ENCODE assay signal across 11 cellular contexts in the genomic region with DNA sequence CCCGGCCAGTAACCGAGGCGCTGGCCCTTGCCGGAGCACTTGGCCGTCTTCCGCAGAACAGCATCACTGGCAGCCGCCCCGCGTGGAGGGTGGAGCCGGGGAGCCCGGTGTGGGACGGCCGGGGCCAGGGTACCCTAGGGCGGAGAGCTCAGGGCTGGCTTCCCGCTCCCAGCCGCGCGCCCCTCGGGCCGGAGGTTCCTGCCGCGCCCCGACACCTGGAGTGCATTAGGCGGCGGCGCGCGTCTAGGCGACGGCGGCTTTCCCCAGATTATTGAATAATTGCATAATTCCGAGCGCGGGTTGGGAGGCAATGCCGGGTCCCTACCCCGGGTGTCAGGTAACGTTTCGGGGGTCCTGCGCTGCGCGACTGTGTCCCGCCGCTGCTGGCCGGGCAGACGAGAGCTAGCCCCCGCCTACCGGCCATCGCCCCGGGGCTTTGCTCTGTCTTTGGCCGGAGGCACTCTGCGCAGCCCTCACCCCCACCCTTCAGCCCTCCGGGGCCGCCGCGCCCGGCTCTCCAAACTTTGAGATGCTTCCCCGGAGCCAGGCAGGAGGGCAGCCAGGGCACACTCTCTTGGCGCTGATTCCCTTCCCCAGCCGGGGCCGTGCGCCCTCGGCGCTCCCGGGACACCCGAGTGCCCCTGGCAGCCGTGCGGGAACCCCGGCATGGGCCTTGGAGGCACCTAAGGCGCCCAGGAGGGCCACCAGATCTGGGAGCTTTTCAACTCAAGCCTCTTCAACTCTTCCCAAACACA. TPM values are rescaled to one million over a fixed set of nuclear protein-coding genes. Genes with fewer than 3 reads are reported as not detected.
A peak's percentile ranks its signal among the peaks of the same experiment; 100 is the strongest.
DNase-seq lines count a peak whose midpoint lies in the region; ATAC-seq and TF ChIP-seq lines count a peak whose summit lies in the region.
"Had no signal": no experiment of that assay in that cellular context is flagged by ENCODE, and none has a peak within 500 bp of the region (broad histone marks: within the 10 kb centered on the region; RNA-seq: fewer than 3 reads in every experiment).

No MANE protein-coding gene starts in this region.

- TF ChIP-seq CTCF in AG09309 (IDR thresholded peaks at IDR 0.05; ENCODE audit: control insufficient read depth, insufficient read depth, low read depth, low read length, missing control alignments), result peak; percentile 20
- no peak for TF ChIP-seq CTCF in gastroesophageal sphincter (IDR thresholded peaks at IDR 0.05)
- TF ChIP-seq CTCF in neural crest cell (conservative IDR thresholded peaks at IDR 0.05), result no peak

- H3K9me3 Mint-ChIP-seq in neural crest cell, result no peaks in the 10 kb centered on the region
- H3K9me3 Mint-ChIP-seq: naive B cell had no signal

- peaks cover 81% of the 10 kb centered on the region for H3K27me3 Mint-ChIP-seq in neural crest cell (ENCODE audit: low read depth)

- WGBS in gastroesophageal sphincter (ENCODE audit: low coverage in 1 of 2), 2 donors, result no CpG with 5 or more reads among the region's 69 CpGs

- TF ChIP-seq EP300 in gastroesophageal sphincter (IDR thresholded peaks at IDR 0.05), result no peak

- peak overlapping the region; percentile 62 for H3K4me3 Mint-ChIP-seq in neural crest cell

- H3K27me3 ChIP-seq in NT2/D1 (ENCODE audit: insufficient read depth, insufficient read length), result peaks cover 62% of the 10 kb centered on the region
- peaks cover 69% of the 10 kb centered on the region for H3K27me3 ChIP-seq in gastroesophageal sphincter

- H3K9ac ChIP-seq in NT2/D1 (ENCODE audit: insufficient read length, low read depth), result peak overlapping the region; percentile 68

- peaks cover 7% of the 10 kb centered on the region for H3K4me1 Mint-ChIP-seq in neural crest cell

- H3K4me1 ChIP-seq in NT2/D1 (ENCODE audit: insufficient read depth, insufficient read length) (peaks cover 9% of the 10 kb centered on the region), gastroesophageal sphincter (peaks cover 0 to 21% (median 10%) of the 10 kb centered on the region in 3 donors)

- H3K9me3 ChIP-seq in NT2/D1 (ENCODE audit: insufficient read depth, low read length), result no peaks in the 10 kb centered on the region
- no peaks in the 10 kb centered on the region for H3K9me3 ChIP-seq in gastroesophageal sphincter

- peak overlapping the region; percentile 98 for H3K4me3 ChIP-seq in AG09309 (ENCODE audit: control insufficient read depth, low read depth, low read length)
- peak overlapping the region; percentile 45 for H3K4me3 ChIP-seq in NT2/D1 (ENCODE audit: insufficient read length, low read depth)
- H3K4me3 ChIP-seq in gastroesophageal sphincter, result peak overlapping the region; percentile 21 to 56

- H3K27ac ChIP-seq in gastroesophageal sphincter, result peak overlapping the region in 3 of 4 donors; percentile 57 to 76 (median 69)

- H3K27ac Mint-ChIP-seq in neural crest cell (ENCODE audit: unreplicated experiment), result no peak overlapping the region
- H3K27ac Mint-ChIP-seq: naive B cell had no signal

- no peaks in the 10 kb centered on the region for H3K36me3 Mint-ChIP-seq in neural crest cell (ENCODE audit: low read depth)
- H3K36me3 Mint-ChIP-seq: naive B cell had no signal

- DNase-seq in AG09309 (ENCODE audit: low read depth) (no peak), NT2/D1 (ENCODE audit: low read depth, low spot score) (no peak), neural crest cell (ENCODE audit: low read depth, low spot score) (no peak)
- DNase-seq in stimulated activated CD4-positive, alpha-beta T cell treated with anti-CD3 and anti-CD28 coated beads, Interleukin-2, amount 100 ng/mL, for 48 hours, result no peak
- DNase-seq: activated naive CD4-positive, alpha-beta T cell treated with Interleukin-2 at 50 U/mL for 16 hours; DND-41; naive B cell had no signal

- TF ChIP-seq POLR2A in gastroesophageal sphincter (IDR thresholded peaks at IDR 0.05), result peak in 1 of 2 donors; percentile 10

- H3K36me3 ChIP-seq in NT2/D1 (ENCODE audit: insufficient read depth, insufficient read length, low read length) (no peaks in the 10 kb centered on the region), gastroesophageal sphincter (no peaks in the 10 kb centered on the region)

- ATAC-seq in gastroesophageal sphincter (peak; percentile 54), GM21515 (IDR thresholded peaks at IDR 0.05; ENCODE audit: unreplicated experiment) (no peak), GM19463 (IDR thresholded peaks at IDR 0.05; ENCODE audit: unreplicated experiment) (no peak), GM21528 (IDR thresholded peaks at IDR 0.05; ENCODE audit: low FRiP score, unreplicated experiment) (no peak)

RNA-seq across cellular contexts. Expression of gene ITGA11, which starts 0.7 kb away (rescaled TPM):
- total RNA-seq in gastroesophageal sphincter (1 to 10 TPM; 3.8 to 9.5 (median 6.7) TPM), neural crest cell (0.18 and 0.51 TPM in 2 replicates)

Comparison
In these comparisons a context has a peak if more than half of its experiments do, and no peak if none do; other contexts are left out.
1. H3K4me3 ChIP-seq: peak in every context shown above with its lines; median percentile 98 in AG09309; 45 in NT2/D1; 38 in gastroesophageal sphincter.